28 cellular contexts compared by ENCODE assay signal in genomic region chr15:58604455-58604923, GRCh38.
A peak's percentile ranks its signal among the peaks of the same experiment; 100 is the strongest.
DNase-seq lines count a peak whose midpoint lies in the region; ATAC-seq, FAIRE-seq and TF ChIP-seq lines count a peak whose summit lies in the region.
"Had no signal": no experiment of that assay in that cellular context is flagged by ENCODE, and none has a peak within 500 bp of the region (broad histone marks: within the 10 kb centered on the region; RNA-seq: fewer than 3 reads in every experiment).

No MANE protein-coding gene starts in this region.

- no peak for TF ChIP-seq RAD21 in HepG2 (CRISPR knock-in tag; IDR thresholded peaks at IDR 0.05)

- peak overlapping the region; percentile 12 for H3K27ac ChIP-seq in RWPE2 (ENCODE audit: poor library complexity, severe bottlenecking)
- peak overlapping the region; percentile 37 for H3K27ac ChIP-seq in HepG2 (ENCODE audit: extremely low read length, insufficient read depth, low read length)
- H3K27ac ChIP-seq: foreskin keratinocyte, heart right ventricle, RWPE1, spleen had no signal

- intact Hi-C loops in HepG2 (cut with micrococcal nuclease; ENCODE audit: unreplicated experiment): no loop called here

- no TSS peak for BruUV-seq in HepG2 (replicated peaks; lab: Mats Ljungman, UMichigan)

- peak overlapping the region; percentile 63 for H3K4me3 Mint-ChIP-seq in type B pancreatic cell
- H3K4me3 Mint-ChIP-seq: activated naive CD8-positive, alpha-beta T cell treated with anti-CD3 and anti-CD28 coated beads, Interleukin-2, amount 10 ng/mL, durations not matched to agents 7 days and 5 days; CD4-positive, alpha-beta memory T cell; mesothelial cell of epicardium; natural killer cell; stimulated activated effector memory CD8-positive, alpha-beta T cell treated with anti-CD3 and anti-CD28 coated beads, Interleukin-12 subunit alpha, Interleukin-12 subunit beta, amount 100 ng/mL, for 72 hours had no signal

- H3K9me3 Mint-ChIP-seq in type B pancreatic cell: peaks cover 5% of the 10 kb centered on the region
- H3K9me3 Mint-ChIP-seq: activated naive CD8-positive, alpha-beta T cell treated with anti-CD3 and anti-CD28 coated beads, Interleukin-2, amount 10 ng/mL, durations not matched to agents 7 days and 5 days; CD4-positive, alpha-beta memory T cell; natural killer cell; stimulated activated effector memory CD8-positive, alpha-beta T cell treated with anti-CD3 and anti-CD28 coated beads, Interleukin-12 subunit alpha, Interleukin-12 subunit beta, amount 100 ng/mL, for 72 hours had no signal

- peak overlapping the region; percentile 89 for H3K27ac Mint-ChIP-seq in type B pancreatic cell
- H3K27ac Mint-ChIP-seq: activated naive CD8-positive, alpha-beta T cell treated with anti-CD3 and anti-CD28 coated beads, Interleukin-2, amount 10 ng/mL, durations not matched to agents 7 days and 5 days; mesothelial cell of epicardium; stimulated activated effector memory CD8-positive, alpha-beta T cell treated with anti-CD3 and anti-CD28 coated beads, Interleukin-12 subunit alpha, Interleukin-12 subunit beta, amount 100 ng/mL, for 72 hours had no signal

- H3K27me3 ChIP-seq in RWPE2 (ENCODE audit: insufficient read depth, poor library complexity, severe bottlenecking) (no peaks in the 10 kb centered on the region), HepG2 (ENCODE audit: control insufficient read depth in 1 of 2, insufficient read depth in 2 of 2, low read length in 2 of 2) (no peaks in the 10 kb centered on the region)
- H3K27me3 ChIP-seq: foreskin keratinocyte, heart right ventricle, spleen had no signal

- H3K79me2 ChIP-seq in HepG2 (ENCODE audit: insufficient read depth, low read length): no peaks in the 10 kb centered on the region

- H2AFZ ChIP-seq in HepG2 (ENCODE audit: low read length): no peak overlapping the region

- in situ Hi-C loops in HepG2 (cut with HindIII; ENCODE audit: extremely low pct_ligation_motif_present, low pct_unique_long_range_greater_than_20kb): no loop called here

- TF ChIP-seq EP300 in HepG2 (IDR thresholded peaks at IDR 0.05; ENCODE audit: low read depth in 2 of 2, low read length in 2 of 2): peak in 1 of 2 experiments; percentile 15; a peak in 1 of 4 replicates
- TF ChIP-seq EP300 in HepG2 (CRISPR knock-in tag; IDR thresholded peaks at IDR 0.05; ENCODE audit: borderline replicate concordance): no peak

- H3K4me3 ChIP-seq in RWPE2 (ENCODE audit: severe bottlenecking) (no peak overlapping the region), HepG2 (replicated peaks in 1 of 3; ENCODE audit: insufficient read depth in 1 of 3, low read depth in 2 of 3, low read length in 3 of 3) (no peak overlapping the region)
- H3K4me3 ChIP-seq: heart right ventricle, spleen had no signal

- ATAC-seq in RWPE2 (ENCODE audit: low read depth) (peak; percentile 69), HepG2 (peak; percentile 77), HG03439 (IDR thresholded peaks at IDR 0.05; ENCODE audit: unreplicated experiment) (no peak), HG02763 (IDR thresholded peaks at IDR 0.05; ENCODE audit: unreplicated experiment) (no peak)
- ATAC-seq: foreskin keratinocyte; heart right ventricle; left cardiac atrium; natural killer cell; stimulated activated effector memory CD8-positive, alpha-beta T cell treated with anti-CD3 and anti-CD28 coated beads, Interleukin-12 subunit alpha, Interleukin-12 subunit beta, amount 100 ng/mL, for 72 hours had no signal

- no peak overlapping the region for H3K4me2 ChIP-seq in HepG2 (ENCODE audit: low read depth, low read length)

- DNase-seq in DMS53 treated with DMSO at 0.1 percent for 48 hours (lab: John Stamatoyannopoulos, UW; ENCODE audit: unreplicated experiment) (peak; percentile 20), RWPE2 (ENCODE audit: low spot score) (no peak), HepG2 (ENCODE audit: low spot score) (peak; percentile 46), type B pancreatic cell (ENCODE audit: extremely low spot score, unreplicated experiment) (no peak), GF-D8 (lab: John Stamatoyannopoulos, UW) (no peak)
- DNase-seq: activated CD4-positive, alpha-beta T cell treated with anti-CD3 and anti-CD28 coated beads, Interleukin-2, amount 50 U/mL, for 4 hours; activated CD4-positive, CD25-positive, alpha-beta regulatory T cell; activated effector memory CD4-positive, alpha-beta T cell treated with Interleukin-2 at 50 U/mL for 16 hours; activated naive CD8-positive, alpha-beta T cell treated with anti-CD3 and anti-CD28 coated beads, Interleukin-2, amount 10 ng/mL, durations not matched to agents 7 days and 5 days; CD4-positive, alpha-beta memory T cell; cerebellar nuclear complex; foreskin keratinocyte; GDM1; heart right ventricle; Kasumi-1; left cardiac atrium; natural killer cell; NCI-H1092; NCI-H187 treated with DMSO at 0.1 percent for 48 hours; NCI-H69; spleen; stimulated activated CD4-positive, alpha-beta T cell treated with anti-CD3 and anti-CD28 coated beads, Interleukin-2, amount 100 ng/mL, for 48 hours had no signal

- CTCF ChIA-PET in HepG2 (lab: Yijun Ruan, JAX; ENCODE audit: low intra/inter-chr PET ratio, low total read pairs): no interaction called here

- H3K9ac ChIP-seq in HepG2 (ENCODE audit: insufficient read depth, low read depth, low read length): no peak overlapping the region

- POLR2A ChIA-PET in HepG2 (lab: Yijun Ruan, JAX): interaction anchor here (0.7 to 1.5 kb wide), 3 partner anchors 128 to 145 kb away, joined by 3 to 7 read pairs (median 3); no protein-coding TSS in a partner anchor

- no peaks in the 10 kb centered on the region for H3K4me1 Mint-ChIP-seq in type B pancreatic cell (ENCODE audit: unreplicated experiment)
- H3K4me1 Mint-ChIP-seq: mesothelial cell of epicardium had no signal

- no peak for TF ChIP-seq POLR2A in HepG2 (IDR thresholded peaks at IDR 0.05; ENCODE audit: insufficient read depth in 1 of 2, low read depth in 2 of 2, low read length in 2 of 2)

- H3K4me1 ChIP-seq in RWPE2 (ENCODE audit: insufficient read depth, poor library complexity, severe bottlenecking) (peaks cover 6% of the 10 kb centered on the region), HepG2 (ENCODE audit: insufficient read depth, low read length) (peaks cover 16% of the 10 kb centered on the region)
- H3K4me1 ChIP-seq: foreskin keratinocyte had no signal

- peak; percentile 43 for FAIRE-seq in HepG2 (lab: Jason Lieb, UNC)
- FAIRE-seq: H1 had no signal

- no peaks in the 10 kb centered on the region for H4K20me1 ChIP-seq in HepG2 (ENCODE audit: insufficient read depth, low read length)

- H3K9me3 ChIP-seq in RWPE2 (ENCODE audit: severe bottlenecking) (no peaks in the 10 kb centered on the region), HepG2 (ENCODE audit: low read length) (no peaks in the 10 kb centered on the region)
- H3K9me3 ChIP-seq: heart right ventricle, spleen had no signal

- whole genome bisulfite sequencing in HepG2 (ENCODE audit: low lambda C conversion rate): 62% methylated on average over 4 of the region's 4 CpGs

- H3K27me3 Mint-ChIP-seq in type B pancreatic cell: no peaks in the 10 kb centered on the region
- H3K27me3 Mint-ChIP-seq: activated naive CD8-positive, alpha-beta T cell treated with anti-CD3 and anti-CD28 coated beads, Interleukin-2, amount 10 ng/mL, durations not matched to agents 7 days and 5 days; CD4-positive, alpha-beta memory T cell had no signal

- peaks cover 61% of the 10 kb centered on the region for H3K36me3 Mint-ChIP-seq in type B pancreatic cell

- no peak for TF ChIP-seq CTCF in RWPE2 (IDR thresholded peaks at IDR 0.05; ENCODE audit: poor library complexity, severe bottlenecking)
- no peak for TF ChIP-seq CTCF in HepG2 (CRISPR knock-in tag; IDR thresholded peaks at IDR 0.05)
- TF ChIP-seq CTCF in type B pancreatic cell (conservative IDR thresholded peaks at IDR 0.05): no peak

- H3K36me3 ChIP-seq in RWPE2 (ENCODE audit: low read depth) (peaks cover 44% of the 10 kb centered on the region), HepG2 (replicated peaks in 1 of 2; ENCODE audit: control insufficient read depth in 1 of 2, insufficient read depth in 2 of 2, low read length in 2 of 2) (peaks cover 1 to 27% of the 10 kb centered on the region in 2 experiments; a peak in 3 of 5 replicates)

TF ChIP-seq in HepG2, 621 proteins besides CTCF, POLR2A, EP300 and RAD21 (continues in another document):
- 0 out of 2 replicates have a peak, but pooled peaks have one; percentile 39 for TF ChIP-seq HNF4A (CRISPR knock-in tag; IDR thresholded peaks at IDR 0.05)
- no peak for TF ChIP-seq ATF4 (CRISPR knock-in tag; IDR thresholded peaks at IDR 0.05)
- no peak for TF ChIP-seq FOXP1 (IDR thresholded peaks at IDR 0.05)
- peak; percentile 14; the same call in 1 of the 2 replicates for TF ChIP-seq FOXP1 (CRISPR knock-in tag; IDR thresholded peaks at IDR 0.05)
- TF ChIP-seq SALL1 (CRISPR knock-in tag; IDR thresholded peaks at IDR 0.05): 0 out of 2 replicates have a peak, but pooled peaks have one; percentile 20
- no peak for TF ChIP-seq MIER3 (CRISPR knock-in tag; IDR thresholded peaks at IDR 0.05; ENCODE audit: borderline replicate concordance)

Comparison
In these comparisons a context has a peak if more than half of its experiments do, and no peak if none do; other contexts are left out.
1. DNase-seq: peak in DMS53 treated with DMSO at 0.1 percent for 48 hours (single experiment) and HepG2 (single experiment); none in RWPE2 (single experiment), type B pancreatic cell (single experiment) and GF-D8 (single experiment).
2. ATAC-seq: peak in RWPE2 (single experiment) and HepG2 (single experiment); none in HG03439 (single experiment) and HG02763 (single experiment).